Comparison of ENCODE assay signal across 20 cellular contexts in genomic region chr9:77935974-77936373, GRCh38.
DNase-seq lines count a peak whose midpoint lies in the region; TF ChIP-seq lines count a peak whose summit lies in the region.
"Had no signal": no experiment of that assay in that cellular context is flagged by ENCODE, and none has a peak within 500 bp of the region (broad histone marks: within the 10 kb centered on the region; RNA-seq: fewer than 3 reads in every experiment).

No MANE protein-coding gene starts in this region.

- no peaks in the 10 kb centered on the region for H3K9me2 ChIP-seq in Karpas-422 (replicated peaks; ENCODE audit: insufficient read depth, low read length)

- no peak overlapping the region for H3K27ac Mint-ChIP-seq in immature natural killer cell
- H3K27ac Mint-ChIP-seq: activated naive CD8-positive, alpha-beta T cell treated with anti-CD3 and anti-CD28 coated beads, Interleukin-2, amount 10 ng/mL, durations not matched to agents 7 days and 5 days; endodermal cell; stimulated activated memory B cell treated with anti-CD40 and anti-IgM and Interleukin-4, amounts not matched to agents 10 μg/mL and 1 μg/mL and 100 μg/mL, for 72 hours; T-helper 2 cell treated with Interferon-gamma antibody and Interleukin-4, amounts not matched to agents 5 μg/mL and 100 μg/mL, for 36 hours had no signal

- no peak overlapping the region for H3K4me3 Mint-ChIP-seq in immature natural killer cell
- H3K4me3 Mint-ChIP-seq: activated naive CD8-positive, alpha-beta T cell treated with anti-CD3 and anti-CD28 coated beads, Interleukin-2, amount 10 ng/mL, durations not matched to agents 7 days and 5 days; endodermal cell; stimulated activated memory B cell treated with anti-CD40 and anti-IgM and Interleukin-4, amounts not matched to agents 10 μg/mL and 1 μg/mL and 100 μg/mL, for 72 hours; T-helper 2 cell treated with Interferon-gamma antibody and Interleukin-4, amounts not matched to agents 5 μg/mL and 100 μg/mL, for 36 hours had no signal

- H3K4me2 ChIP-seq in Karpas-422 (ENCODE audit: low read depth, low read length, poor library complexity, severe bottlenecking) = peak overlapping the region; percentile 45

- H3K36me3 Mint-ChIP-seq in immature natural killer cell = no peaks in the 10 kb centered on the region
- H3K36me3 Mint-ChIP-seq: stimulated activated memory B cell treated with anti-CD40 and anti-IgM and Interleukin-4, amounts not matched to agents 10 μg/mL and 1 μg/mL and 100 μg/mL, for 72 hours had no signal

- H2AFZ ChIP-seq in Karpas-422 (ENCODE audit: low read length) = no peak overlapping the region

- no peak for TF ChIP-seq CTCF in GM13976 (IDR thresholded peaks at IDR 0.05; ENCODE audit: borderline replicate concordance, control extremely low read depth, extremely low read depth, insufficient read depth, missing control alignments)

- DNase-seq in GM13976 (ENCODE audit: low spot score) (peak; percentile 13), Karpas-422 (peak; percentile 89), OCI-M1 (lab: John Stamatoyannopoulos, UW) (peak; percentile 42), NCI-H2029 (lab: John Stamatoyannopoulos, UW) (no peak), T-helper 2 cell (no peak), amniotic stem cell (lab: John Stamatoyannopoulos, UW) (no peak), immature natural killer cell (no peak)
- DNase-seq: activated CD4-positive, CD25-positive, alpha-beta regulatory T cell treated with anti-CD3 and anti-CD28 coated beads, Interleukin-2, amount 50 U/mL, for 72 hours; activated naive CD8-positive, alpha-beta T cell treated with anti-CD3 and anti-CD28 coated beads, Interleukin-2, amount 10 ng/mL, durations not matched to agents 7 days and 5 days; body of pancreas; DND-41; endodermal cell; left ventricle myocardium superior; MG63; NCI-H2029 treated with DMSO at 0.1 percent for 48 hours; right lobe of liver; SJCRH30 had no signal

- no peak overlapping the region for H3K27ac ChIP-seq in Karpas-422 (ENCODE audit: low read length)
- peak overlapping the region; percentile 7 for H3K27ac ChIP-seq in muscle layer of colon (ENCODE audit: low read depth, low read length)
- H3K27ac ChIP-seq: right lobe of liver, SJCRH30 had no signal

- H3K4me1 ChIP-seq in Karpas-422 (ENCODE audit: low read length) (peaks cover 20% of the 10 kb centered on the region), muscle layer of colon (ENCODE audit: insufficient read depth, low read length) (no peaks in the 10 kb centered on the region)
- H3K4me1 ChIP-seq: right lobe of liver, SJCRH30 had no signal

- no peaks in the 10 kb centered on the region for H3K79me2 ChIP-seq in Karpas-422 (ENCODE audit: low read length)

- H3K27me3 Mint-ChIP-seq in immature natural killer cell (ENCODE audit: low read depth in 3 of 3) = peaks cover 0 to 3% (median 0%) of the 10 kb centered on the region in 3 donors
- H3K27me3 Mint-ChIP-seq: activated naive CD8-positive, alpha-beta T cell treated with anti-CD3 and anti-CD28 coated beads, Interleukin-2, amount 10 ng/mL, durations not matched to agents 7 days and 5 days had no signal

- no peaks in the 10 kb centered on the region for H3K9me3 Mint-ChIP-seq in immature natural killer cell
- H3K9me3 Mint-ChIP-seq: activated naive CD8-positive, alpha-beta T cell treated with anti-CD3 and anti-CD28 coated beads, Interleukin-2, amount 10 ng/mL, durations not matched to agents 7 days and 5 days; endodermal cell; stimulated activated memory B cell treated with anti-CD40 and anti-IgM and Interleukin-4, amounts not matched to agents 10 μg/mL and 1 μg/mL and 100 μg/mL, for 72 hours; T-helper 2 cell treated with Interferon-gamma antibody and Interleukin-4, amounts not matched to agents 5 μg/mL and 100 μg/mL, for 36 hours had no signal

- H3K9ac ChIP-seq in Karpas-422 (ENCODE audit: low read length) = no peak overlapping the region
- H3K9ac ChIP-seq in muscle layer of colon (ENCODE audit: low read length) = no peak overlapping the region

- H3K36me3 ChIP-seq in Karpas-422 (ENCODE audit: insufficient read depth, low read length) (no peaks in the 10 kb centered on the region), muscle layer of colon (ENCODE audit: insufficient read depth, low read length) (no peaks in the 10 kb centered on the region)
- H3K36me3 ChIP-seq: MG63, right lobe of liver, SJCRH30 had no signal

- H3K9me3 ChIP-seq in Karpas-422 (ENCODE audit: low read length) = no peaks in the 10 kb centered on the region
- H3K9me3 ChIP-seq in muscle layer of colon (ENCODE audit: low read length) = no peaks in the 10 kb centered on the region
- H3K9me3 ChIP-seq: body of pancreas, MG63, right lobe of liver, SJCRH30 had no signal

- in situ Hi-C loops in GM13976 (cut with MboI; ENCODE audit: low sequenced_read_pairs, unreplicated experiment) = no loop called here

- H3K4me1 Mint-ChIP-seq in immature natural killer cell = peaks cover 10 to 27% of the 10 kb centered on the region in 2 donors

- peak overlapping the region; percentile 32; the same call in 1 of the 2 replicates for H3K4me3 ChIP-seq in Karpas-422 (ENCODE audit: low read length)
- no peak overlapping the region for H3K4me3 ChIP-seq in muscle layer of colon (ENCODE audit: low read depth in 1 of 2, low read length in 2 of 2)
- H3K4me3 ChIP-seq: body of pancreas, MG63, right lobe of liver, SJCRH30 had no signal

- H4K20me1 ChIP-seq in Karpas-422 (ENCODE audit: insufficient read depth, low read depth, low read length) = no peaks in the 10 kb centered on the region

- H3K27me3 ChIP-seq in Karpas-422 (ENCODE audit: low read length) (no peaks in the 10 kb centered on the region), muscle layer of colon (ENCODE audit: control insufficient read depth in 1 of 2, insufficient read depth in 2 of 2, low read length in 2 of 2) (no peaks in the 10 kb centered on the region)
- H3K27me3 ChIP-seq: body of pancreas, MG63, right lobe of liver, SJCRH30 had no signal

Comparison
In these comparisons a context has a peak if more than half of its experiments do, and no peak if none do; other contexts are left out.
1. DNase-seq: peak in GM13976 (single experiment), Karpas-422 (single experiment) and OCI-M1 (single experiment); none in NCI-H2029 (single experiment), T-helper 2 cell (0 of 5), amniotic stem cell (single experiment) and immature natural killer cell (0 of 3).